8 cellular contexts compared by ENCODE assay signal in the genomic region with DNA sequence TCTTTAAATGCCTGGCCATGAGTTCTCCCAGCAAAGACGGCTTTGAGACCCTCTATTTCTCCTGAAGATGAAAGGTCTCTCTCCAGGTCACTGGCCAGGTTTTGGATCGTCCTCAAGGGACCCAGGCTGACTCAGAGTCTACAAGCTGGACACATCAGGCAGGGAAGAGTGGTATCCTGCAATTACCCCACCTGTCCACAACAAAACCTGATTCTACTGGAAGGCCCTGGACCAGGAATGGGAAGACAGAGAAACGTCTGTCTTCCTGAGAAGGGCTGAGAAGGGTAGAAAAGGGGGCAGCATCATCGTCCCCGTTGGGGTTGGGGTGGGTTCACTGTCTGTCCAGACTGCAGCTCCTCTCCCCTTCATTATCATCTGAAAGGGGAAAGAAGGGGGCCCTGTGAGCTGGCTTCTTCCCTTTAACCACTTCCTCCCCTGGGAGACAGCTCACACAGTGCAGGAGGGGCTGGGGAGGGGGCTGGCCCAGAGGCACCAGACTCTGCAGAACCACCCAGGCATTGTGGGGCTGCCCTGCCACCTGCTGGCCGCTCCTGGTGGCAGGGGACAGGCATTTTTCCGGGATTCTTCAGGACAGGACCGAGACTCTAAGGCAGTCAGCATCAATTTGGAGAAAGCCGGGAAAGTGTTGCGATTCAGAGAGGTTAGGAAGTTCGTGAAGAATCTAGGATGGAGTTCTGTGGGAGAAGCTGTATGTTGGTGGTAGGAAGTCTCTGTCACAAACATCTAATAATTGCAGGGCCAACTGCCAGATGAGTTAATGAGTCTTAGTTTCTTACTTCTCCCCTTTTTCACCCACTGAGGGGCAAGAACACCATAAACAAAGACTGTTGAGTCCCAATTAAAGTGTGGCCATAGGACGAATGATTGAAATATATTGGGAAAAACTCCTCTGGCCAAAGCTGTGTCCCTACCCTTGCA. TPM values are rescaled to one million over a fixed set of nuclear protein-coding genes. Genes with fewer than 3 reads are reported as not detected.
DNase-seq lines count a peak whose midpoint lies in the region; ATAC-seq and TF ChIP-seq lines count a peak whose summit lies in the region.

No MANE protein-coding gene starts in this region.

- H3K27ac ChIP-seq in right atrium auricular region (no peak overlapping the region), psoas muscle (no peak overlapping the region)

- peak in 4 of 6 experiments; percentile 1 to 20 (median 5) for DNase-seq in stimulated activated naive CD4-positive, alpha-beta T cell (lab: John Stamatoyannopoulos, UW)
- no peak for DNase-seq in stimulated activated naive CD4-positive, alpha-beta T cell treated with Interleukin-2 at 50 U/mL for 16 hours (lab: John Stamatoyannopoulos, UW)
- DNase-seq in NOMO-1 treated with dmso at 0.1 percent for 144 hours (lab: John Stamatoyannopoulos, UW; ENCODE audit: unreplicated experiment) (peak; percentile 16), adipocyte (ENCODE audit: low read depth) (peak; percentile 82), right atrium auricular region (ENCODE audit: low spot score) (peak; percentile 76), psoas muscle (peak; percentile 71 to 77)

- no peak overlapping the region for H3K4me3 ChIP-seq in adipocyte (ENCODE audit: low read length)
- H3K4me3 ChIP-seq in right atrium auricular region = no peak overlapping the region
- H3K4me3 ChIP-seq in psoas muscle = no peak overlapping the region

- no peak overlapping the region for H3K9ac ChIP-seq in adipocyte (ENCODE audit: low read length)

- peak; percentile 92 to 96 for TF ChIP-seq CTCF in right atrium auricular region (IDR thresholded peaks at IDR 0.05)
- peak; percentile 76 for TF ChIP-seq CTCF in psoas muscle (IDR thresholded peaks at IDR 0.05)

- WGBS in psoas muscle, 3 donors = 32 to 33% (median 33%) methylated on average over 12 of the region's 12 CpGs

- no peaks in the 10 kb centered on the region for H3K36me3 ChIP-seq in adipocyte (ENCODE audit: control insufficient read depth, insufficient read depth, low read length, severe bottlenecking)
- H3K36me3 ChIP-seq in right atrium auricular region = no peaks in the 10 kb centered on the region
- H3K36me3 ChIP-seq in psoas muscle (ENCODE audit: insufficient read depth in 1 of 2, low read depth in 1 of 2) = no peaks in the 10 kb centered on the region

- H3K9me3 ChIP-seq in adipocyte (ENCODE audit: control insufficient read depth, low read length) (peaks cover 4% of the 10 kb centered on the region), right atrium auricular region (no peaks in the 10 kb centered on the region), psoas muscle (no peaks in the 10 kb centered on the region)

- H3K4me1 ChIP-seq in adipocyte (ENCODE audit: control insufficient read depth, insufficient read depth, low read length) (peaks cover 12% of the 10 kb centered on the region), right atrium auricular region (peaks cover 0 to 16% of the 10 kb centered on the region in 2 donors), psoas muscle (no peaks in the 10 kb centered on the region)

- ATAC-seq in psoas muscle (peak; percentile 49 to 73 (median 64)), HG02610 (IDR thresholded peaks at IDR 0.05; ENCODE audit: unreplicated experiment) (no peak), GM21381 (IDR thresholded peaks at IDR 0.05; ENCODE audit: unreplicated experiment) (no peak)

- H3K27me3 ChIP-seq in adipocyte (replicated peaks; ENCODE audit: control insufficient read depth, insufficient read depth, low read length) (peaks cover 8% of the 10 kb centered on the region), right atrium auricular region (no peaks in the 10 kb centered on the region), psoas muscle (ENCODE audit: insufficient read depth in 3 of 3, low read length in 2 of 3) (peaks cover 0 to 18% (median 2%) of the 10 kb centered on the region in 3 donors)

- intact Hi-C loops in psoas muscle (cut with DNase I) = loop anchor here (5.0 kb wide), 2 partner anchors 338 to 473 kb away; no protein-coding TSS in a partner anchor

RNA-seq across cellular contexts. Expression of gene SYN3, which starts 57.6 kb away (rescaled TPM):
- total RNA-seq in right atrium auricular region = under 1 TPM; 0.44 to 0.51 TPM
- total RNA-seq in psoas muscle = under 1 TPM in 2 of 4 donors, not detected in 2; 0.32 to 0.34 TPM
- polyA plus RNA-seq in psoas muscle = under 1 TPM; 0.04 to 0.52 (median 0.13) TPM

Comparison
In these comparisons a context has a peak if more than half of its experiments do, and no peak if none do; other contexts are left out.
1. ATAC-seq: peak in psoas muscle (4 of 4); none in HG02610 (single experiment) and GM21381 (single experiment).